Comparison of ENCODE assay signal across 8 cellular contexts in genomic region chr14:77372304-77372841, GRCh38. TPM values are rescaled to one million over a fixed set of nuclear protein-coding genes. Genes with fewer than 3 reads are reported as not detected.
DNase-seq lines count a peak whose midpoint lies in the region; ATAC-seq, FAIRE-seq and TF ChIP-seq lines count a peak whose summit lies in the region.

No MANE protein-coding gene starts in this region.

- TF ChIP-seq CTCF in natural killer cell (IDR thresholded peaks at IDR 0.05) (no peak), bronchial epithelial cell (IDR thresholded peaks at IDR 0.05; ENCODE audit: insufficient read depth, low read length, severe bottlenecking) (no peak), lower lobe of right lung (IDR thresholded peaks at IDR 0.05) (no peak)

- H3K9me3 Mint-ChIP-seq in natural killer cell treated with Interleukin-12 subunit alpha and Interleukin-12 subunit beta and Interleukin-15 and Interleukin-18, amount 100 ng/mL, for 72 hours = no peaks in the 10 kb centered on the region
- H3K9me3 Mint-ChIP-seq in natural killer cell = no peaks in the 10 kb centered on the region

- no peak for DNase-seq in natural killer cell treated with Interleukin-12 subunit alpha and Interleukin-12 subunit beta and Interleukin-15 and Interleukin-18, amount 100 ng/mL, for 72 hours (ENCODE audit: low spot score)
- no peak for DNase-seq in natural killer cell
- DNase-seq in bronchial epithelial cell (ENCODE audit: low read depth) = peak; percentile 28
- DNase-seq in NCI-H446 (lab: John Stamatoyannopoulos, UW) = no peak
- DNase-seq in activated gamma-delta T cell treated with Interleukin-2 at 50 U/mL for 16 hours = no peak
- DNase-seq in lower lobe of right lung = no peak

- no peak overlapping the region for H3K4me3 ChIP-seq in bronchial epithelial cell (ENCODE audit: low read depth, low read length)
- H3K4me3 ChIP-seq in urinary bladder (ENCODE audit: low read depth, low read length) = no peak overlapping the region
- H3K4me3 ChIP-seq in lower lobe of right lung = no peak overlapping the region

- H3K36me3 ChIP-seq in bronchial epithelial cell (ENCODE audit: control insufficient read depth, insufficient read depth, low read length) (no peaks in the 10 kb centered on the region), urinary bladder (ENCODE audit: insufficient read depth) (no peaks in the 10 kb centered on the region), lower lobe of right lung (no peaks in the 10 kb centered on the region)

- H3K27ac ChIP-seq in urinary bladder (ENCODE audit: low read depth) (peak overlapping the region; percentile 23), lower lobe of right lung (no peak overlapping the region)

- H3K36me3 Mint-ChIP-seq in natural killer cell treated with Interleukin-12 subunit alpha and Interleukin-12 subunit beta and Interleukin-15 and Interleukin-18, amount 100 ng/mL, for 72 hours = no peaks in the 10 kb centered on the region
- H3K36me3 Mint-ChIP-seq in natural killer cell = no peaks in the 10 kb centered on the region

- intact Hi-C loops in natural killer cell (cut with micrococcal nuclease) = no loop called here
- intact Hi-C loops in lower lobe of right lung (cut with DNase I) = no loop called here

- H3K27me3 ChIP-seq in bronchial epithelial cell (ENCODE audit: control insufficient read depth, insufficient read depth, low read length) = no peaks in the 10 kb centered on the region
- no peaks in the 10 kb centered on the region for H3K27me3 ChIP-seq in lower lobe of right lung (ENCODE audit: low read depth)

- 52% methylated on average over 4 of the region's 4 CpGs for WGBS in urinary bladder

- H3K4me1 Mint-ChIP-seq in natural killer cell treated with Interleukin-12 subunit alpha and Interleukin-12 subunit beta and Interleukin-15 and Interleukin-18, amount 100 ng/mL, for 72 hours (ENCODE audit: low read depth in 2 of 2) = peaks cover 35 to 41% of the 10 kb centered on the region in 2 donors
- H3K4me1 Mint-ChIP-seq in natural killer cell = peaks cover 35 to 38% of the 10 kb centered on the region in 2 donors

- FAIRE-seq in bronchial epithelial cell (lab: Jason Lieb, UNC) = no peak

- no peak for ATAC-seq in natural killer cell treated with Interleukin-12 subunit alpha and Interleukin-12 subunit beta and Interleukin-15 and Interleukin-18, amount 100 ng/mL, for 72 hours
- ATAC-seq in natural killer cell (no peak), HG03432 (IDR thresholded peaks at IDR 0.05; ENCODE audit: unreplicated experiment) (peak; percentile 28), lower lobe of right lung (no peak)

- no peaks in the 10 kb centered on the region for H3K9me3 ChIP-seq in lower lobe of right lung

- peak overlapping the region in 1 of 2 donors; percentile 16 for H3K27ac Mint-ChIP-seq in natural killer cell treated with Interleukin-12 subunit alpha and Interleukin-12 subunit beta and Interleukin-15 and Interleukin-18, amount 100 ng/mL, for 72 hours
- H3K27ac Mint-ChIP-seq in natural killer cell = no peak overlapping the region

- peak overlapping the region; percentile 6 for H3K4me3 Mint-ChIP-seq in natural killer cell treated with Interleukin-12 subunit alpha and Interleukin-12 subunit beta and Interleukin-15 and Interleukin-18, amount 100 ng/mL, for 72 hours
- no peak overlapping the region for H3K4me3 Mint-ChIP-seq in natural killer cell

- no peaks in the 10 kb centered on the region for H3K27me3 Mint-ChIP-seq in natural killer cell treated with Interleukin-12 subunit alpha and Interleukin-12 subunit beta and Interleukin-15 and Interleukin-18, amount 100 ng/mL, for 72 hours
- H3K27me3 Mint-ChIP-seq in natural killer cell (ENCODE audit: low read depth in 2 of 2) = no peaks in the 10 kb centered on the region

- H3K4me1 ChIP-seq in urinary bladder (ENCODE audit: insufficient read depth) = no peaks in the 10 kb centered on the region
- H3K4me1 ChIP-seq in lower lobe of right lung = peaks cover 12% of the 10 kb centered on the region

RNA-seq across cellular contexts. Expression of gene TMED8, which starts 4.5 kb away (rescaled TPM):
- total RNA-seq in natural killer cell treated with Interleukin-12 subunit alpha and Interleukin-12 subunit beta and Interleukin-15 and Interleukin-18, amount 100 ng/mL, for 72 hours = 10 to 100 TPM; 23.3 to 25.0 TPM
- total RNA-seq in natural killer cell (1 to 10 TPM; 8.0 to 9.3 (median 9.1) TPM), bronchial epithelial cell (6.8 and 8.2 TPM in 2 replicates), urinary bladder (12.3 TPM), lower lobe of right lung (12.1 TPM)
- polyA plus RNA-seq in urinary bladder = 6.3 TPM

RNA-seq across cellular contexts. Expression of gene SAMD15, which starts 4.8 kb away (rescaled TPM):
- total RNA-seq in natural killer cell treated with Interleukin-12 subunit alpha and Interleukin-12 subunit beta and Interleukin-15 and Interleukin-18, amount 100 ng/mL, for 72 hours = under 1 TPM; 0.43 to 0.50 TPM
- total RNA-seq in natural killer cell = under 1 TPM; 0.09 to 0.54 (median 0.40) TPM
- under 0.01 and 0.26 TPM in 2 replicates for total RNA-seq in bronchial epithelial cell
- total RNA-seq in urinary bladder = 1.3 TPM
- polyA plus RNA-seq in urinary bladder = 0.44 TPM
- 2.8 TPM for total RNA-seq in lower lobe of right lung

RNA-seq across cellular contexts. Expression of gene NOXRED1, which starts 51.0 kb away (rescaled TPM):
- 1 to 10 TPM in 1 of 2 donors, under 1 TPM in 1; 0.45 to 1.3 TPM for total RNA-seq in natural killer cell treated with Interleukin-12 subunit alpha and Interleukin-12 subunit beta and Interleukin-15 and Interleukin-18, amount 100 ng/mL, for 72 hours
- total RNA-seq in natural killer cell (under 1 TPM; 0.25 to 0.52 (median 0.40) TPM), bronchial epithelial cell (0.26 and 0.51 TPM in 2 replicates), urinary bladder (0.69 TPM), lower lobe of right lung (0.77 TPM)
- polyA plus RNA-seq in urinary bladder = 0.14 TPM

RNA-seq across cellular contexts. Expression of gene GSTZ1, which starts 51.5 kb away (rescaled TPM):
- 10 to 100 TPM in 1 of 2 donors, 1 to 10 TPM in 1; 6.5 to 11.6 TPM for total RNA-seq in natural killer cell treated with Interleukin-12 subunit alpha and Interleukin-12 subunit beta and Interleukin-15 and Interleukin-18, amount 100 ng/mL, for 72 hours
- total RNA-seq in natural killer cell = 1 to 10 TPM; 3.0 to 5.6 (median 5.2) TPM
- 55.6 and 66.1 TPM in 2 replicates for total RNA-seq in bronchial epithelial cell
- total RNA-seq in urinary bladder = 11.4 TPM
- 17.8 TPM for polyA plus RNA-seq in urinary bladder
- 12.5 TPM for total RNA-seq in lower lobe of right lung

RNA-seq across cellular contexts. Expression of gene POMT2, which starts 51.7 kb away (rescaled TPM):
- total RNA-seq in natural killer cell treated with Interleukin-12 subunit alpha and Interleukin-12 subunit beta and Interleukin-15 and Interleukin-18, amount 100 ng/mL, for 72 hours = 10 to 100 TPM; 16.1 to 33.1 TPM
- 10 to 100 TPM in 1 of 3 donors, 1 to 10 TPM in 2; 6.7 to 10.9 (median 8.6) TPM for total RNA-seq in natural killer cell
- 5.8 and 7.8 TPM in 2 replicates for total RNA-seq in bronchial epithelial cell
- 16.7 TPM for total RNA-seq in urinary bladder
- 10.5 TPM for polyA plus RNA-seq in urinary bladder
- total RNA-seq in lower lobe of right lung = 23.5 TPM
